Comparison of ENCODE assay signal across 12 cellular contexts in the genomic region with DNA sequence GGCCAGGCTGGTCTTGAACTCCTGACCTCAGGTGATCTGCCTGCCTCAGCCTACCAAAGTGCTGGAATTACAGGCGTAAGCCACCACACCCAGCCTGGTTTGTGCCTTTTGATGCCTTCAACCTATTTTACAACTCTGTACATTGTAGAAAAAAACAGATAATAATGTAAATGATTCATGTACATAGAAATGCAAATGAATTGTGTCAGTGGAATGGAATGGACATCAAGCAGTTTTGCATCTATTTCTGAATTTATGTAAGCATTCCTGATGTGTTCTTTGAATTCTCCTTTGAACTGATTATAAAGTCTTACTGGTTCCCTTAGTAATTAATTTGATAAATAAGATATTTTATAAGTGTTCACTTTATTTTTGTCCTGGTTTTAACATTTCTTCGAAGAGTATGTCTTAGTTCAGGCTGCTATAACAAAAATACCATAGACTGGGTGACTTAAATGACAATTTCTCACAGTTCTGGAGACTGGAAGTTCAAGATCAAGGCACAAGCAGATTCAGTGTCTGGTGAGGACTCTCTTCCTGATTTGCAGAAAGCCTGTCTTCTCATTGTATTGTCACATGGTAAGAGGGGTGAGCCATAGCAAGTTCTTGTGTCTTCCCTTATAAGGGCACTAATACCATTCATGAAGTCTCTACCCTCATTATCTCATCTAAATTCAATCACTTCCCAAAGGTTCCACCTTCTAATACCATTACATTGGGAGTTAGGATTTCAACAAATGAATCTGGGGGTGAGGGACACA.
"Had no signal": no experiment of that assay in that cellular context is flagged by ENCODE, and none has a peak within 500 bp of the region (broad histone marks: within the 10 kb centered on the region; RNA-seq: fewer than 3 reads in every experiment).

No MANE protein-coding gene starts in this region.

- H3K36me3 ChIP-seq: colonic mucosa, prostate gland, right lobe of liver, transverse colon had no signal

- H3K27me3 ChIP-seq: colonic mucosa, right lobe of liver, transverse colon had no signal

- H3K27ac ChIP-seq: colonic mucosa, prostate gland, right lobe of liver, transverse colon had no signal

- ATAC-seq: activated CD4-positive, CD25-positive, alpha-beta regulatory T cell treated with anti-CD3 and anti-CD28 coated beads, Interleukin-2, amount 50 U/mL, for 24 hours; natural killer cell; right lobe of liver had no signal

- DNase-seq: activated naive CD4-positive, alpha-beta T cell treated with anti-CD3 and anti-CD28 coated beads, Interleukin-2, amount 10 ng/mL, durations not matched to agents 7 days and 5 days; amniotic stem cell; colonic mucosa; effector memory CD4-positive, alpha-beta T cell; natural killer cell; nucleus accumbens; right lobe of liver; stimulated activated naive CD4-positive, alpha-beta T cell; substantia nigra; transverse colon had no signal

- H3K9me3 ChIP-seq: colonic mucosa, prostate gland, right lobe of liver, transverse colon had no signal

- H3K4me3 ChIP-seq: colonic mucosa, prostate gland, right lobe of liver, transverse colon had no signal

- H3K4me1 ChIP-seq: colonic mucosa, prostate gland, right lobe of liver, transverse colon had no signal
